In genomic region chr10:113337142-113337541, GRCh38 we compare ENCODE assay signal across 1 cellular context.
A peak's percentile ranks its signal among the peaks of the same experiment; 100 is the strongest.
TF ChIP-seq lines count a peak whose summit lies in the region.

No MANE protein-coding gene starts in this region.

TF ChIP-seq in SK-N-SH, 30 proteins besides CTCF, POLR2A, EP300 and RAD21 (continued from another document):
- TF ChIP-seq ZBTB33 (IDR thresholded peaks at IDR 0.05; ENCODE audit: borderline replicate concordance, low read depth) (no peak), FOXM1 (IDR thresholded peaks at IDR 0.05; ENCODE audit: low read depth) (no peak), PBX3 (IDR thresholded peaks at IDR 0.05) (peak; percentile 22), CHD2 (IDR thresholded peaks at IDR 0.05; ENCODE audit: low read length, partially characterized antibody) (no peak)
